In the genomic region with DNA sequence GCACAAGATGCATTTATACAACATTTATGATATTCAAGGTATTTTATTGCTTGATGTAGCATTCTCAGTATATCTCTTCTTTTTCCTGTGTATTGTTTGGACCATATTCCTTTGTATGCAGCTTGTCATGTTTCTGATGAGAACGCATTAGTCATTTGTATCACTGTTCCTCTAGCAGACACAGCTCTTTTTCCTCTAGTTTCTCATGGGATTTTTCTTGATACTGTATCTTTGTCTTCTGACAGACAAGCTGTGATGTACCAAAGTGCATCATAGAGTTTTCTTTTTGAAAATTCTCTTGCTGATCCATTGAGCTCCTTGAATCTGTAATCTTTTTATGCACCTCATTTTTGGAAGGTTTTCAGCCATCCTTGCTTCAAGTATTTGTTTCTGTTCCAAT, we compare ENCODE assay signal across 8 cellular contexts.
"Had no signal": no experiment of that assay in that cellular context is flagged by ENCODE, and none has a peak within 500 bp of the region (broad histone marks: within the 10 kb centered on the region; RNA-seq: fewer than 3 reads in every experiment).

No MANE protein-coding gene starts in this region.

- DNase-seq: GDM1, GF-D8 had no signal

- FAIRE-seq: G401.6, GM12878, GM12891, GM12892, GM18507, GM19239 had no signal

- ATAC-seq: GM12878 had no signal

- H3K4me3 ChIP-seq: GM12878 had no signal
